9 cellular contexts compared by ENCODE assay signal in genomic region chr15:52440414-52440813, GRCh38.
A peak's percentile ranks its signal among the peaks of the same experiment; 100 is the strongest.
DNase-seq lines count a peak whose midpoint lies in the region; ATAC-seq and TF ChIP-seq lines count a peak whose summit lies in the region.
"Had no signal": no experiment of that assay in that cellular context is flagged by ENCODE, and none has a peak within 500 bp of the region (broad histone marks: within the 10 kb centered on the region; RNA-seq: fewer than 3 reads in every experiment).

No MANE protein-coding gene starts in this region.

- H3K36me3 ChIP-seq in brain microvascular endothelial cell (replicated peaks): no peaks in the 10 kb centered on the region
- H3K36me3 ChIP-seq: HAP-1 had no signal

- in situ Hi-C loops in brain microvascular endothelial cell (cut with HindIII; ENCODE audit: low pct_ligation_motif_present, low sequenced_read_pairs): no loop called here

- H3K4me3 ChIP-seq in brain microvascular endothelial cell (ENCODE audit: low read depth, low read length): no peak overlapping the region
- H3K4me3 ChIP-seq: HAP-1 had no signal

- H3K27me3 ChIP-seq in brain microvascular endothelial cell (replicated peaks): no peaks in the 10 kb centered on the region

- no peak for TF ChIP-seq CTCF in brain microvascular endothelial cell (IDR thresholded peaks at IDR 0.05; ENCODE audit: low read depth, low read length, missing control alignments)

- no peak for ATAC-seq in GM19397 (IDR thresholded peaks at IDR 0.05; ENCODE audit: unreplicated experiment)
- ATAC-seq in left colon: no peak

- DNase-seq in SIG-M5 treated with dmso at 0.1 percent for 504 hours (lab: John Stamatoyannopoulos, UW; ENCODE audit: unreplicated experiment) (peak; percentile 7), SIG-M5 (lab: John Stamatoyannopoulos, UW) (no peak), MV-4-11 (lab: John Stamatoyannopoulos, UW) (peak; percentile 37), brain microvascular endothelial cell (peak; percentile 21), NCI-H2227 treated with DMSO at 0.1 percent for 48 hours (lab: John Stamatoyannopoulos, UW) (no peak), left colon (no peak)
- DNase-seq in stimulated activated CD4-positive, alpha-beta T cell treated with anti-CD3 and anti-CD28 coated beads, Interleukin-12 subunit alpha, Interleukin-12 subunit beta, amount 100 ng/mL, for 4 hours: peak; percentile 12

- intact Hi-C loops in left colon (cut with DNase I, micrococcal nuclease): no loop called here

- no peak overlapping the region for H3K27ac ChIP-seq in brain microvascular endothelial cell

Comparison
In these comparisons a context has a peak if more than half of its experiments do, and no peak if none do; other contexts are left out.
1. DNase-seq: peak in SIG-M5 treated with dmso at 0.1 percent for 504 hours (single experiment), MV-4-11 (single experiment), brain microvascular endothelial cell (single experiment) and stimulated activated CD4-positive, alpha-beta T cell treated with anti-CD3 and anti-CD28 coated beads, Interleukin-12 subunit alpha, Interleukin-12 subunit beta, amount 100 ng/mL, for 4 hours (single experiment); none in SIG-M5 (single experiment), NCI-H2227 treated with DMSO at 0.1 percent for 48 hours (single experiment) and left colon (0 of 2).